In the genomic region with DNA sequence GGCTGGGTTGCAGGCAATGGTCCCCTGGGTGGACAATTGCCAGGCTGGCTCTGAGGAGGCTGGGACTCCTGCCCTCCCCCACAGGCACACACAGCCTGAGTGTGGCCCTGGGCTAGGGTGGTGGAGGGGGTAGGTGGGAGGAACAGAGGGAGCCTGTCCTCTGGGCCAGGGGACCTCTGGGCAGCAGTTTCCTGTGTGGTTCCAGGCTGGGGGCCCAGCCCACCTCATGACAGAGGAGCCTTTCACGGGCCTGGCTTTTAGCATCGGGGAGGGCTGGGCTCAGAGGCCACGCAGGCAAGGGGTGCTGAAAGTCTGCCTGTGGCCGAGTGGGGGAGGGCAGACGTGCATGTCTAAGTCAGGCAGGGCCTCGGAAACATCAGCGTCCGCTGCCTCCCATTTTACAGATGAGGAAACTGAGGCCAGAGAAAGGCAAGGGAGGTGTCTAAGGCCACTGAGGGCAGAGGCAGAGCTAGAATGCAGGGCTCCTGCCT, we compare ENCODE assay signal across 20 cellular contexts. TPM values are rescaled to one million over a fixed set of nuclear protein-coding genes. Genes with fewer than 3 reads are reported as not detected.
"Had no signal": no experiment of that assay in that cellular context is flagged by ENCODE, and none has a peak within 500 bp of the region (broad histone marks: within the 10 kb centered on the region; RNA-seq: fewer than 3 reads in every experiment).

No MANE protein-coding gene starts in this region.

- H3K4me3 Mint-ChIP-seq: activated CD4-positive, alpha-beta T cell treated with anti-CD3 and anti-CD28 coated beads, Interleukin-2, amount 10 ng/mL, durations not matched to agents 24 days and 14 days; activated naive CD8-positive, alpha-beta T cell treated with anti-CD3 and anti-CD28 coated beads, Interleukin-2, amount 10 ng/mL, durations not matched to agents 7 days and 5 days; effector memory CD8-positive, alpha-beta T cell; stimulated activated memory B cell treated with anti-CD40 and anti-IgM and Interleukin-4, amounts not matched to agents 10 μg/mL and 1 μg/mL and 100 μg/mL, for 72 hours; T-helper 2 cell treated with Interferon-gamma antibody and Interleukin-4, amounts not matched to agents 5 μg/mL and 100 μg/mL, for 36 hours had no signal

- H2AFZ ChIP-seq: parathyroid adenoma had no signal

- H3K4me1 ChIP-seq: parathyroid adenoma, tibial artery had no signal

- H3K79me2 ChIP-seq: parathyroid adenoma had no signal

- ATAC-seq: effector memory CD8-positive, alpha-beta T cell; gastrocnemius medialis; heart right ventricle; left colon; stimulated activated memory B cell treated with anti-CD40 and anti-IgM and Interleukin-4, amounts not matched to agents 10 μg/mL and 1 μg/mL and 100 μg/mL, for 72 hours had no signal

- DNase-seq: activated CD4-positive, alpha-beta T cell treated with anti-CD3 and anti-CD28 coated beads, Interleukin-2, amount 10 ng/mL, durations not matched to agents 24 days and 14 days; activated CD4-positive, CD25-positive, alpha-beta regulatory T cell; activated naive CD4-positive, alpha-beta T cell; activated naive CD8-positive, alpha-beta T cell treated with anti-CD3 and anti-CD28 coated beads, Interleukin-2, amount 10 ng/mL, durations not matched to agents 7 days and 5 days; cerebellar nuclear complex; effector memory CD8-positive, alpha-beta T cell; gastrocnemius medialis; heart right ventricle; left colon; midbrain; tibial artery had no signal

- H3K27me3 ChIP-seq: gastrocnemius medialis, heart right ventricle had no signal

- H3K27ac ChIP-seq: epithelial cell of prostate, gastrocnemius medialis, heart right ventricle, parathyroid adenoma, tibial artery had no signal

- H3K9ac ChIP-seq: parathyroid adenoma had no signal

- H3K36me3 ChIP-seq: gastrocnemius medialis, tibial artery had no signal

- H3K27ac Mint-ChIP-seq: activated CD4-positive, alpha-beta T cell treated with anti-CD3 and anti-CD28 coated beads, Interleukin-2, amount 10 ng/mL, durations not matched to agents 24 days and 14 days; activated naive CD8-positive, alpha-beta T cell treated with anti-CD3 and anti-CD28 coated beads, Interleukin-2, amount 10 ng/mL, durations not matched to agents 7 days and 5 days; effector memory CD8-positive, alpha-beta T cell; stimulated activated memory B cell treated with anti-CD40 and anti-IgM and Interleukin-4, amounts not matched to agents 10 μg/mL and 1 μg/mL and 100 μg/mL, for 72 hours; T-helper 2 cell treated with Interferon-gamma antibody and Interleukin-4, amounts not matched to agents 5 μg/mL and 100 μg/mL, for 36 hours had no signal

- H3K9me3 ChIP-seq: gastrocnemius medialis, heart right ventricle, tibial artery had no signal

- H3K36me3 Mint-ChIP-seq: activated naive CD8-positive, alpha-beta T cell treated with anti-CD3 and anti-CD28 coated beads, Interleukin-2, amount 10 ng/mL, durations not matched to agents 7 days and 5 days; stimulated activated memory B cell treated with anti-CD40 and anti-IgM and Interleukin-4, amounts not matched to agents 10 μg/mL and 1 μg/mL and 100 μg/mL, for 72 hours had no signal

- H3K4me3 ChIP-seq: gastrocnemius medialis, heart right ventricle, lung, tibial artery had no signal

- H3K4me1 Mint-ChIP-seq: activated naive CD8-positive, alpha-beta T cell treated with anti-CD3 and anti-CD28 coated beads, Interleukin-2, amount 10 ng/mL, durations not matched to agents 7 days and 5 days; stimulated activated memory B cell treated with anti-CD40 and anti-IgM and Interleukin-4, amounts not matched to agents 10 μg/mL and 1 μg/mL and 100 μg/mL, for 72 hours had no signal

- H3K9me3 Mint-ChIP-seq: activated CD4-positive, alpha-beta T cell treated with anti-CD3 and anti-CD28 coated beads, Interleukin-2, amount 10 ng/mL, durations not matched to agents 24 days and 14 days; activated naive CD8-positive, alpha-beta T cell treated with anti-CD3 and anti-CD28 coated beads, Interleukin-2, amount 10 ng/mL, durations not matched to agents 7 days and 5 days; effector memory CD8-positive, alpha-beta T cell; stimulated activated memory B cell treated with anti-CD40 and anti-IgM and Interleukin-4, amounts not matched to agents 10 μg/mL and 1 μg/mL and 100 μg/mL, for 72 hours; T-helper 2 cell treated with Interferon-gamma antibody and Interleukin-4, amounts not matched to agents 5 μg/mL and 100 μg/mL, for 36 hours had no signal

RNA-seq across cellular contexts. Expression of a gene that starts 7.0 kb away (rescaled TPM):
- total RNA-seq: activated CD4-positive, alpha-beta T cell treated with anti-CD3 and anti-CD28 coated beads, Interleukin-2, amount 10 ng/mL, durations not matched to agents 24 days and 14 days; activated CD8-positive, alpha-beta memory T cell treated with anti-CD3 and anti-CD28 coated beads for 36 hours; activated naive CD8-positive, alpha-beta T cell treated with anti-CD3 and anti-CD28 coated beads, Interleukin-2, amount 10 ng/mL, durations not matched to agents 7 days and 5 days; subcutaneous adipose tissue had no signal

RNA-seq across cellular contexts. Expression of a gene that starts 17.4 kb away (rescaled TPM):
- total RNA-seq: activated CD4-positive, alpha-beta T cell treated with anti-CD3 and anti-CD28 coated beads, Interleukin-2, amount 10 ng/mL, durations not matched to agents 24 days and 14 days; activated CD8-positive, alpha-beta memory T cell treated with anti-CD3 and anti-CD28 coated beads for 36 hours; activated naive CD8-positive, alpha-beta T cell treated with anti-CD3 and anti-CD28 coated beads, Interleukin-2, amount 10 ng/mL, durations not matched to agents 7 days and 5 days; fibroblast of lung had no signal

RNA-seq across cellular contexts. Expression of a gene that starts 38.9 kb away (rescaled TPM):
- total RNA-seq: activated CD4-positive, alpha-beta T cell treated with anti-CD3 and anti-CD28 coated beads, Interleukin-2, amount 10 ng/mL, durations not matched to agents 24 days and 14 days; activated CD8-positive, alpha-beta memory T cell treated with anti-CD3 and anti-CD28 coated beads for 36 hours; activated naive CD8-positive, alpha-beta T cell treated with anti-CD3 and anti-CD28 coated beads, Interleukin-2, amount 10 ng/mL, durations not matched to agents 7 days and 5 days; fibroblast of lung; renal cortical epithelial cell had no signal
